In genomic region chr3:158148218-158148617, GRCh38 we compare ENCODE assay signal across 25 cellular contexts. TPM values are rescaled to one million over a fixed set of nuclear protein-coding genes. Genes with fewer than 3 reads are reported as not detected.
"Had no signal": no experiment of that assay in that cellular context is flagged by ENCODE, and none has a peak within 500 bp of the region (broad histone marks: within the 10 kb centered on the region; RNA-seq: fewer than 3 reads in every experiment).

No MANE protein-coding gene starts in this region.

- H3K4me3 Mint-ChIP-seq: naive B cell; nephron; stimulated activated effector memory CD8-positive, alpha-beta T cell treated with anti-CD3 and anti-CD28 coated beads, Interleukin-12 subunit alpha, Interleukin-12 subunit beta, amount 100 ng/mL, for 72 hours; type B pancreatic cell had no signal

- H3K27ac Mint-ChIP-seq: nephron; progenitor cell of endocrine pancreas; stimulated activated effector memory CD8-positive, alpha-beta T cell treated with anti-CD3 and anti-CD28 coated beads, Interleukin-12 subunit alpha, Interleukin-12 subunit beta, amount 100 ng/mL, for 72 hours; type B pancreatic cell had no signal

- H3K9me3 Mint-ChIP-seq: stimulated activated effector memory CD8-positive, alpha-beta T cell treated with anti-CD3 and anti-CD28 coated beads, Interleukin-12 subunit alpha, Interleukin-12 subunit beta, amount 100 ng/mL, for 72 hours; type B pancreatic cell had no signal

- H3K4me3 ChIP-seq: colonic mucosa, esophagus muscularis mucosa, hepatocyte, lung, pancreas, suprapubic skin, thyroid gland had no signal

- H3K4me1 Mint-ChIP-seq: nephron had no signal

- DNase-seq: colonic mucosa; dermis blood vessel endothelial cell; effector CD4-positive, alpha-beta T cell; head of caudate nucleus; kidney; left ventricle myocardium superior; mesendoderm; naive B cell; occipital lobe; pancreas; right cardiac atrium; small intestine; stimulated activated CD4-positive, alpha-beta T cell treated with anti-CD3 and anti-CD28 coated beads, Interleukin-4, amount 100 ng/mL, for 1 hour; stimulated activated CD8-positive, alpha-beta memory T cell treated with anti-CD3 and anti-CD28 coated beads, Interleukin-4, amount 100 ng/mL, for 48 hours; stimulated activated naive CD8-positive, alpha-beta T cell treated with anti-CD3 and anti-CD28 coated beads, Interleukin-15, Interleukin-2, amounts not matched to agents 100 U/mL and 50 U/mL, for 24 hours; thyroid gland had no signal

- H3K27me3 Mint-ChIP-seq: naive B cell, progenitor cell of endocrine pancreas, type B pancreatic cell had no signal

RNA-seq across cellular contexts. Expression of gene SHOX2, which starts 42.0 kb away (rescaled TPM):
- total RNA-seq: colonic mucosa, dermis blood vessel endothelial cell, fibroblast of villous mesenchyme, occipital lobe had no signal
